ENCODE assay signal across 1 cellular context in the genomic region with DNA sequence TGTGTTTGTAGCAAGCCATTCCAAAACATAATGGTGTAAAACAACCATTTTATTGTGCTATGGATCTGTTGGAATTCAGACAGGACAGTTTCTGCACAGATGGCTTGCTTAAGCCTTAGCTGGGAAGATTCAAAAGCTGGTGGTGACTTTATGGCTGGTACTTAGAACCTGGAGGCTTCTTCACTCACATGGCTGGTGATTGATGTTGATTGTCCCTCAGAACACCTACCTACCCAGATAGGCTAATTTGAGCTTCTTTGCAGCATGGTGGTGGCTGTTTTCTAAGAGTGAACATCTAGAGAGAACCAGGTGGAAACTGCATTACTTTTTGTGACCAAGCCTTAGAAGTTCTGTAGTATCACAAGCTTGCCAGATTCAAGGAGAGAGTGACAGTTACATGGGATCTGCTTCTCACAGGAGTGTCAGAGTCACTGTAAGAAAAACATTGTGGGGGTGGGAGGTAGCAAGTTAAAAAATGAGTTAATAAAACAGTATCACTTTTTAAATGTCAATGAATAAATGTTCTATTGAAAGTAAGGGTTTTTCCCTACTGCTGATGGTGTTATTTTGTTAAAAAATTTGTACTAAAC.
TF ChIP-seq lines count a peak whose summit lies in the region.

No MANE protein-coding gene starts in this region.

TF ChIP-seq in K562, 482 proteins besides CTCF, POLR2A, EP300 and RAD21:
- TF ChIP-seq, protein P1, sequence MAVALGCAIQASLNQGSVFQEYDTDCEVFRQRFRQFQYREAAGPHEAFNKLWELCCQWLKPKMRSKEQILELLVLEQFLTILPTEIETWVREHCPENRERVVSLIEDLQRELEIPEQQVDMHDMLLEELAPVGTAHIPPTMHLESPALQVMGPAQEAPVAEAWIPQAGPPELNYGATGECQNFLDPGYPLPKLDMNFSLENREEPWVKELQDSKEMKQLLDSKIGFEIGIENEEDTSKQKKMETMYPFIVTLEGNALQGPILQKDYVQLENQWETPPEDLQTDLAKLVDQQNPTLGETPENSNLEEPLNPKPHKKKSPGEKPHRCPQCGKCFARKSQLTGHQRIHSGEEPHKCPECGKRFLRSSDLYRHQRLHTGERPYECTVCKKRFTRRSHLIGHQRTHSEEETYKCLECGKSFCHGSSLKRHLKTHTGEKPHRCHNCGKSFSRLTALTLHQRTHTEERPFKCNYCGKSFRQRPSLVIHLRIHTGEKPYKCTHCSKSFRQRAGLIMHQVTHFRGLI (CRISPR knock-in tag; IDR thresholded peaks at IDR 0.05) = no peak
- TF ChIP-seq ILF3 (IDR thresholded peaks at IDR 0.05; ENCODE audit: borderline replicate concordance) = no peak
- TF ChIP-seq KAT2B (IDR thresholded peaks at IDR 0.05; ENCODE audit: low read depth, low read length) = no peak
- TF ChIP-seq ZNF124 (CRISPR knock-in tag; IDR thresholded peaks at IDR 0.05) = no peak
- TF ChIP-seq MEIS2 (IDR thresholded peaks at IDR 0.05; ENCODE audit: partially characterized antibody) = peak; percentile 41
- no peak for TF ChIP-seq PRPF4 (IDR thresholded peaks at IDR 0.05; ENCODE audit: insufficient read depth, low read depth, low read length, poor library complexity, severe bottlenecking)
- TF ChIP-seq XRCC5 (IDR thresholded peaks at IDR 0.05; ENCODE audit: low read depth, low read length) = no peak
- TF ChIP-seq, protein P2, sequence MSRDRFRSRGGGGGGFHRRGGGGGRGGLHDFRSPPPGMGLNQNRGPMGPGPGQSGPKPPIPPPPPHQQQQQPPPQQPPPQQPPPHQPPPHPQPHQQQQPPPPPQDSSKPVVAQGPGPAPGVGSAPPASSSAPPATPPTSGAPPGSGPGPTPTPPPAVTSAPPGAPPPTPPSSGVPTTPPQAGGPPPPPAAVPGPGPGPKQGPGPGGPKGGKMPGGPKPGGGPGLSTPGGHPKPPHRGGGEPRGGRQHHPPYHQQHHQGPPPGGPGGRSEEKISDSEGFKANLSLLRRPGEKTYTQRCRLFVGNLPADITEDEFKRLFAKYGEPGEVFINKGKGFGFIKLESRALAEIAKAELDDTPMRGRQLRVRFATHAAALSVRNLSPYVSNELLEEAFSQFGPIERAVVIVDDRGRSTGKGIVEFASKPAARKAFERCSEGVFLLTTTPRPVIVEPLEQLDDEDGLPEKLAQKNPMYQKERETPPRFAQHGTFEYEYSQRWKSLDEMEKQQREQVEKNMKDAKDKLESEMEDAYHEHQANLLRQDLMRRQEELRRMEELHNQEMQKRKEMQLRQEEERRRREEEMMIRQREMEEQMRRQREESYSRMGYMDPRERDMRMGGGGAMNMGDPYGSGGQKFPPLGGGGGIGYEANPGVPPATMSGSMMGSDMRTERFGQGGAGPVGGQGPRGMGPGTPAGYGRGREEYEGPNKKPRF (IDR thresholded peaks at IDR 0.05; ENCODE audit: low read depth, low read length) = no peak
- TF ChIP-seq PHTF2 (CRISPR knock-in tag; IDR thresholded peaks at IDR 0.05) = no peak
- TF ChIP-seq, protein P3, sequence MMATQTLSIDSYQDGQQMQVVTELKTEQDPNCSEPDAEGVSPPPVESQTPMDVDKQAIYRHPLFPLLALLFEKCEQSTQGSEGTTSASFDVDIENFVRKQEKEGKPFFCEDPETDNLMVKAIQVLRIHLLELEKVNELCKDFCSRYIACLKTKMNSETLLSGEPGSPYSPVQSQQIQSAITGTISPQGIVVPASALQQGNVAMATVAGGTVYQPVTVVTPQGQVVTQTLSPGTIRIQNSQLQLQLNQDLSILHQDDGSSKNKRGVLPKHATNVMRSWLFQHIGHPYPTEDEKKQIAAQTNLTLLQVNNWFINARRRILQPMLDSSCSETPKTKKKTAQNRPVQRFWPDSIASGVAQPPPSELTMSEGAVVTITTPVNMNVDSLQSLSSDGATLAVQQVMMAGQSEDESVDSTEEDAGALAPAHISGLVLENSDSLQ (IDR thresholded peaks at IDR 0.05) = peak; percentile 47
- TF ChIP-seq ZNF274 (IDR thresholded peaks at IDR 0.05; ENCODE audit: borderline replicate concordance, low read depth, low read length) = no peak
- no peak for TF ChIP-seq RBM14 (IDR thresholded peaks at IDR 0.05; ENCODE audit: borderline replicate concordance, insufficient read depth, low read depth, low read length)
- no peak for TF ChIP-seq RUNX1 (IDR thresholded peaks at IDR 0.05; ENCODE audit: low read depth)
- TF ChIP-seq, protein P4, sequence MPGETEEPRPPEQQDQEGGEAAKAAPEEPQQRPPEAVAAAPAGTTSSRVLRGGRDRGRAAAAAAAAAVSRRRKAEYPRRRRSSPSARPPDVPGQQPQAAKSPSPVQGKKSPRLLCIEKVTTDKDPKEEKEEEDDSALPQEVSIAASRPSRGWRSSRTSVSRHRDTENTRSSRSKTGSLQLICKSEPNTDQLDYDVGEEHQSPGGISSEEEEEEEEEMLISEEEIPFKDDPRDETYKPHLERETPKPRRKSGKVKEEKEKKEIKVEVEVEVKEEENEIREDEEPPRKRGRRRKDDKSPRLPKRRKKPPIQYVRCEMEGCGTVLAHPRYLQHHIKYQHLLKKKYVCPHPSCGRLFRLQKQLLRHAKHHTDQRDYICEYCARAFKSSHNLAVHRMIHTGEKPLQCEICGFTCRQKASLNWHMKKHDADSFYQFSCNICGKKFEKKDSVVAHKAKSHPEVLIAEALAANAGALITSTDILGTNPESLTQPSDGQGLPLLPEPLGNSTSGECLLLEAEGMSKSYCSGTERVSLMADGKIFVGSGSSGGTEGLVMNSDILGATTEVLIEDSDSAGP (CRISPR knock-in tag; IDR thresholded peaks at IDR 0.05) = no peak
- TF ChIP-seq SRSF7 (optimal IDR thresholded peaks at IDR 0.05; ENCODE audit: low read depth, low read length) = no peak
TF ChIP-seq in K562: peak in this region for 2.
